17 cellular contexts compared by ENCODE assay signal in genomic region chr6:111550195-111550594, GRCh38.
"Had no signal": no experiment of that assay in that cellular context is flagged by ENCODE, and none has a peak within 500 bp of the region (broad histone marks: within the 10 kb centered on the region; RNA-seq: fewer than 3 reads in every experiment).

No MANE protein-coding gene starts in this region.

- H3K36me3 ChIP-seq: adrenal gland, lower lobe of right lung, prostate gland, spleen, suprapubic skin, upper lobe of right lung had no signal

- DNase-seq: activated B cell treated with CpG ODN at 0.5 μM for 24 hours; activated CD4-positive, alpha-beta T cell treated with anti-CD3 and anti-CD28 coated beads, Interleukin-2, amount 10 ng/mL, durations not matched to agents 7 days and 5 days; activated CD8-positive, alpha-beta memory T cell treated with anti-CD3 and anti-CD28 coated beads for 24 hours; activated naive CD4-positive, alpha-beta T cell treated with anti-CD3 and anti-CD28 coated beads, Interleukin-2, amount 50 U/mL, for 16 hours; adrenal gland; dermis blood vessel endothelial cell; erythroblast; lower lobe of right lung; naive thymus-derived CD4-positive, alpha-beta T cell; spleen; stimulated activated CD4-positive, alpha-beta T cell treated with anti-CD3 and anti-CD28 coated beads, Interleukin-1b, Interleukin-23, amount 100 ng/mL, for 48 hours; stimulated activated naive CD4-positive, alpha-beta T cell; T-cell; upper lobe of right lung had no signal

- H3K4me3 ChIP-seq: adrenal gland, lower lobe of right lung, prostate gland, spleen, suprapubic skin, upper lobe of right lung had no signal

- H3K27me3 ChIP-seq: adrenal gland, spleen, suprapubic skin, upper lobe of right lung had no signal

- H3K9me3 ChIP-seq: adrenal gland, lower lobe of right lung, prostate gland, spleen, suprapubic skin, upper lobe of right lung had no signal

- H3K27ac ChIP-seq: spleen, suprapubic skin, upper lobe of right lung had no signal

- ATAC-seq: lower lobe of right lung; naive thymus-derived CD4-positive, alpha-beta T cell; sciatic nerve; T-cell; upper lobe of right lung had no signal
